8 cellular contexts compared by ENCODE assay signal in the genomic region with DNA sequence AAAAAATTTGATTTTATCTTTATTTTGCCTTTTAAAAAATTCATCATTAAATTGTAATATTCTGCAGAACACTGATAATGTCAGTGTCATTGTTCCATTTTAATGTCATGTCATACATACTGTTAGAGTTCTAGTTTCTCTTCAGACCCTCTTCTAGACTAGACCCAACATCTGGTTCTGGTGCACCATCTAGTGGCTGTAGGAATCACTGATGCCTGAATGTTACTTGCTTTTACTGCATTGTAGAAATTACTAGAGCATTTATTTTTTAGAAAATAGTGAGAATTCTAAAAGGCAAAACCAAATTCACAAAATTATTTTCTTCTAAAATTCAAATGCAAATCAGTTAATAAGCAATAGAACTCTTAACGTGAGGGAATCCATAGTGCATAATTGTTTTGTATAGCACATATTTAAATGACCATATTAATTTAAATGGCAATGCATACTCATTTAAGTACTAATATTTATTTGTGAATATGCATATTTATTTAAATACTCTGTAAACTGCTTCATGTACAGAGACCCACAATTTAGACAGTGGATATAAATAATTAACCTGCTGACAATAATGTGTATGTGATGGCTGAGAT.
DNase-seq lines count a peak whose midpoint lies in the region; ATAC-seq, FAIRE-seq and TF ChIP-seq lines count a peak whose summit lies in the region.

No MANE protein-coding gene starts in this region.

- FAIRE-seq in bronchial epithelial cell (lab: Jason Lieb, UNC), result no peak

- H3K9me2 ChIP-seq in SU-DHL-6 (replicated peaks; ENCODE audit: insufficient read depth, low read length), result no peaks in the 10 kb centered on the region

- H3K79me2 ChIP-seq in SU-DHL-6 (ENCODE audit: insufficient read depth, low read length), result no peaks in the 10 kb centered on the region

- DNase-seq in AG08395 (ENCODE audit: low spot score) (peak; percentile 67), GM13976 (ENCODE audit: low spot score) (peak; percentile 46), NCI-H1048 (lab: John Stamatoyannopoulos, UW) (peak; percentile 14), bronchial epithelial cell (ENCODE audit: low read depth) (peak; percentile 78), kidney glomerular epithelial cell (lab: John Stamatoyannopoulos, UW) (peak; percentile 55)
- DNase-seq in stimulated activated CD4-positive, alpha-beta T cell treated with anti-CD3 and anti-CD28 coated beads, TNF-alpha, amount 100 ng/mL, for 24 hours (ENCODE audit: low read depth in 3 of 3), result peak in 2 of 3 experiments; percentile 14 to 31

- H4K20me1 ChIP-seq in SU-DHL-6 (ENCODE audit: low read depth, low read length), result no peaks in the 10 kb centered on the region

- peak; percentile 94 for ATAC-seq in HG02678 (IDR thresholded peaks at IDR 0.05; ENCODE audit: unreplicated experiment)

- H3K36me3 ChIP-seq in SU-DHL-6 (ENCODE audit: low read length), result no peaks in the 10 kb centered on the region
- H3K36me3 ChIP-seq in bronchial epithelial cell (ENCODE audit: control insufficient read depth, insufficient read depth, low read length), result no peaks in the 10 kb centered on the region

- TF ChIP-seq CTCF in GM13976 (IDR thresholded peaks at IDR 0.05; ENCODE audit: borderline replicate concordance, control extremely low read depth, extremely low read depth, insufficient read depth, missing control alignments), result peak; percentile 61
- TF ChIP-seq CTCF in SU-DHL-6 (IDR thresholded peaks at IDR 0.05; ENCODE audit: insufficient read depth, low read length, poor library complexity, severe bottlenecking), result peak; percentile 77
- peak; percentile 56 for TF ChIP-seq CTCF in bronchial epithelial cell (IDR thresholded peaks at IDR 0.05; ENCODE audit: insufficient read depth, low read length, severe bottlenecking)

- no peak overlapping the region for H3K9ac ChIP-seq in SU-DHL-6 (ENCODE audit: low read length)

- H3K4me2 ChIP-seq in SU-DHL-6 (ENCODE audit: low read depth, low read length, poor library complexity, severe bottlenecking), result no peak overlapping the region

- H3K4me3 ChIP-seq in SU-DHL-6 (ENCODE audit: insufficient read depth, low read length, poor library complexity, severe bottlenecking) (no peak overlapping the region), bronchial epithelial cell (ENCODE audit: low read depth, low read length) (no peak overlapping the region)

- no peak overlapping the region for H2AFZ ChIP-seq in SU-DHL-6 (ENCODE audit: low read depth, low read length, severe bottlenecking)

- in situ Hi-C loops in GM13976 (cut with MboI; ENCODE audit: low sequenced_read_pairs, unreplicated experiment), result loop anchor here (25.0 kb wide), 1 partner anchor 896 kb away; no protein-coding TSS in a partner anchor

- no peaks in the 10 kb centered on the region for H3F3A ChIP-seq in SU-DHL-6 (ENCODE audit: insufficient read depth)

- H3K27me3 ChIP-seq in SU-DHL-6 (ENCODE audit: low read length) (no peaks in the 10 kb centered on the region), bronchial epithelial cell (ENCODE audit: control insufficient read depth, insufficient read depth, low read length) (no peaks in the 10 kb centered on the region)

- no peaks in the 10 kb centered on the region for H3K9me3 ChIP-seq in SU-DHL-6 (ENCODE audit: insufficient read depth, low read length)

- H3K27ac ChIP-seq in SU-DHL-6 (ENCODE audit: low read depth, low read length), result no peak overlapping the region

Comparison
In these comparisons a context has a peak if more than half of its experiments do, and no peak if none do; other contexts are left out.
1. DNase-seq: peak in every context shown above with its lines; median percentile 78 in bronchial epithelial cell; 67 in AG08395; 55 in kidney glomerular epithelial cell; 46 in GM13976; 22 in stimulated activated CD4-positive, alpha-beta T cell treated with anti-CD3 and anti-CD28 coated beads, TNF-alpha, amount 100 ng/mL, for 24 hours; 14 in NCI-H1048.